9 cellular contexts compared by ENCODE assay signal in genomic region chr20:835220-836045, GRCh38. TPM values are rescaled to one million over a fixed set of nuclear protein-coding genes. Genes with fewer than 3 reads are reported as not detected.
DNase-seq lines count a peak whose midpoint lies in the region; ATAC-seq, FAIRE-seq and TF ChIP-seq lines count a peak whose summit lies in the region.
"Had no signal": no experiment of that assay in that cellular context is flagged by ENCODE, and none has a peak within 500 bp of the region (broad histone marks: within the 10 kb centered on the region; RNA-seq: fewer than 3 reads in every experiment).

No MANE protein-coding gene starts in this region.

- no peak for TF ChIP-seq RAD21 in K562 (CRISPR knock-in tag; conservative IDR thresholded peaks at IDR 0.05 in 1 of 2, IDR thresholded peaks at IDR 0.05 in 1 of 2)

- no peaks in the 10 kb centered on the region for H4K20me1 ChIP-seq in OCI-LY1 (ENCODE audit: insufficient read depth, low read length)
- 0 out of 2 replicates have a peak, but pooled peaks cover 4% of the 10 kb centered on the region for H4K20me1 ChIP-seq in K562 (replicated peaks; ENCODE audit: control insufficient read depth, insufficient read depth, low read length)

- H3K4me3 Mint-ChIP-seq in CD8-positive, alpha-beta T cell = peak overlapping the region; percentile 91
- peak overlapping the region; percentile 78 to 88 (median 84) for H3K4me3 Mint-ChIP-seq in nephron

- POLR2A ChIA-PET in CD8-positive, alpha-beta T cell (lab: Charles Lee) = interaction anchor here (3.7 kb wide), 1 partner anchor 8 kb away, joined by 45 read pairs; no protein-coding TSS in a partner anchor
- POLR2A ChIA-PET in K562 (lab: Yijun Ruan, JAX) = interaction anchor here (0.6 kb wide), 1 partner anchor 369 kb away, joined by 3 read pairs; no protein-coding TSS in a partner anchor

- peak overlapping the region; percentile 79 for H3K27ac Mint-ChIP-seq in CD8-positive, alpha-beta T cell
- H3K27ac Mint-ChIP-seq in nephron = peak overlapping the region; percentile 23 to 69 (median 32)

- no peak overlapping the region for H3K4me3 ChIP-seq in CD8-positive, alpha-beta T cell (ENCODE audit: low read depth, low read length)
- H3K4me3 ChIP-seq in OCI-LY1 (ENCODE audit: low read depth, low read length, poor library complexity, severe bottlenecking) = peak overlapping the region; percentile 9
- peak overlapping the region; percentile 18; the same call in 1 of the 2 replicates for H3K4me3 ChIP-seq in K562

- no peak for DNase-seq in CD8-positive, alpha-beta T cell
- DNase-seq in K562 (ENCODE audit: extremely low read depth in 1 of 4, low spot score in 3 of 4) (peak in 2 of 4 experiments; percentile 27 to 59), H54 (ENCODE audit: insufficient read length, low spot score) (no peak), NCI-H524 treated with DMSO at 0.1 percent for 48 hours (lab: John Stamatoyannopoulos, UW) (no peak)
- no peak for DNase-seq in activated CD4-positive, CD25-positive, alpha-beta regulatory T cell (lab: John Stamatoyannopoulos, UW)
- DNase-seq: NCI-H1048 had no signal

- in situ Hi-C loops in K562 (cut with MboI) = no loop called here

- no peaks in the 10 kb centered on the region for H3K9me3 Mint-ChIP-seq in CD8-positive, alpha-beta T cell
- H3K9me3 Mint-ChIP-seq in nephron = peaks cover 4% of the 10 kb centered on the region

- no peaks in the 10 kb centered on the region for H3K9me1 ChIP-seq in K562 (ENCODE audit: control insufficient read depth, insufficient read depth, low read length)

- H3K9me3 ChIP-seq in CD8-positive, alpha-beta T cell (ENCODE audit: low read length) = no peaks in the 10 kb centered on the region
- H3K9me3 ChIP-seq in OCI-LY1 (ENCODE audit: low read length) (no peaks in the 10 kb centered on the region), K562 (replicated peaks; ENCODE audit: control insufficient read depth, insufficient read depth, low read depth, low read length) (no peaks in the 10 kb centered on the region)

- H3K4me2 ChIP-seq in OCI-LY1 (ENCODE audit: low read length) = no peak overlapping the region
- peak overlapping the region; percentile 80 for H3K4me2 ChIP-seq in K562 (ENCODE audit: insufficient read depth, low read length)

- H3K9ac ChIP-seq in OCI-LY1 (ENCODE audit: low read length) = no peak overlapping the region
- peak overlapping the region; percentile 46 to 71; a peak in 2 of 4 replicates for H3K9ac ChIP-seq in K562 (ENCODE audit: insufficient read depth in 1 of 2, low read depth in 2 of 2, low read length in 2 of 2)

- intact Hi-C loops in CD8-positive, alpha-beta T cell (cut with DNase I, micrococcal nuclease) = loop anchor here (10.0 kb wide), 3 partner anchors 489 to 819 kb away; partner anchors contain the start of genes NSFL1C (in 1 of the 2), SDCBP2 (in 1 of the 2) and SIRPG (in 1 of the 2)
- intact Hi-C loops in K562 (cut with micrococcal nuclease) = no loop called here

- H2AFZ ChIP-seq in OCI-LY1 (ENCODE audit: low read length) (no peak overlapping the region), K562 (ENCODE audit: low read depth, low read length) (no peak overlapping the region)

- no peaks in the 10 kb centered on the region for H3F3A ChIP-seq in OCI-LY1 (ENCODE audit: insufficient read depth, low read length)

- no peak for TF ChIP-seq EP300 in K562 (IDR thresholded peaks at IDR 0.05; ENCODE audit: low read length)

- WGBS in K562 (ENCODE audit: insufficient coverage, low coverage, missing lambda C conversion rate) = 13% methylated on average over 2 of the region's 3 CpGs

- TF ChIP-seq POLR2A in K562 (conservative IDR thresholded peaks at IDR 0.05) (no peak), H54 (IDR thresholded peaks at IDR 0.05; ENCODE audit: low read depth, low read length) (no peak)

- H3K9me2 ChIP-seq in OCI-LY1 (ENCODE audit: low read depth, low read length) = no peaks in the 10 kb centered on the region

- no peaks in the 10 kb centered on the region for H3K79me2 ChIP-seq in OCI-LY1 (ENCODE audit: insufficient read depth, low read length)
- peaks cover 61% of the 10 kb centered on the region for H3K79me2 ChIP-seq in K562 (ENCODE audit: control insufficient read depth, insufficient read depth, low read length)

- no peaks in the 10 kb centered on the region for H3K27me3 Mint-ChIP-seq in CD8-positive, alpha-beta T cell (ENCODE audit: low read depth)
- peaks cover 26% of the 10 kb centered on the region for H3K27me3 Mint-ChIP-seq in nephron (ENCODE audit: low read depth)

- no peaks in the 10 kb centered on the region for H3K27me3 ChIP-seq in CD8-positive, alpha-beta T cell (ENCODE audit: insufficient read depth, low read length)
- H3K27me3 ChIP-seq in OCI-LY1 (ENCODE audit: insufficient read depth, low read length) = no peaks in the 10 kb centered on the region; the same call in 1 of the 2 replicates
- H3K27me3 ChIP-seq in K562 (ENCODE audit: control insufficient read depth in 2 of 2, insufficient read depth in 2 of 2, low read length in 2 of 2) = no peaks in the 10 kb centered on the region

- no peaks in the 10 kb centered on the region for H3K36me3 Mint-ChIP-seq in CD8-positive, alpha-beta T cell
- H3K36me3 Mint-ChIP-seq in nephron (ENCODE audit: low read depth) = no peaks in the 10 kb centered on the region

- CTCF ChIA-PET in CD8-positive, alpha-beta T cell (lab: Charles Lee) = interaction anchor here (0.6 to 5.7 kb wide), 2 partner anchors 18 to 121 kb away, joined by 3 to 40 read pairs; no protein-coding TSS in a partner anchor
- CTCF ChIA-PET in K562 (lab: Yijun Ruan, JAX; ENCODE audit: low intra/inter-chr PET ratio) = interaction anchor here (0.6 kb wide), 1 partner anchor 602 kb away, joined by 3 read pairs; no protein-coding TSS in a partner anchor

- FAIRE-seq in K562 (lab: Jason Lieb, UNC) (peak; percentile 6), H54 (lab: Jason Lieb, UNC) (no peak)

- no peak for TF ChIP-seq CTCF in CD8-positive, alpha-beta T cell (IDR thresholded peaks at IDR 0.05)
- no peak for TF ChIP-seq CTCF in OCI-LY1 (IDR thresholded peaks at IDR 0.05; ENCODE audit: low read length)
- TF ChIP-seq CTCF in K562 (IDR thresholded peaks at IDR 0.05 in 2 of 3, conservative IDR thresholded peaks at IDR 0.05 in 1 of 3; ENCODE audit: insufficient read depth in 2 of 3, low read depth in 1 of 3, low read length in 3 of 3) = no peak
- TF ChIP-seq CTCF in nephron (IDR thresholded peaks at IDR 0.05; ENCODE audit: unreplicated experiment in 3 of 3) = no peak

- H3K4me1 Mint-ChIP-seq in CD8-positive, alpha-beta T cell (ENCODE audit: low read depth) = peaks cover 46% of the 10 kb centered on the region
- peaks cover 40% of the 10 kb centered on the region for H3K4me1 Mint-ChIP-seq in nephron

- H3K4me1 ChIP-seq in CD8-positive, alpha-beta T cell (ENCODE audit: insufficient read depth, low read length) = peaks cover 27% of the 10 kb centered on the region
- peaks cover 22% of the 10 kb centered on the region for H3K4me1 ChIP-seq in OCI-LY1 (ENCODE audit: insufficient read depth, low read length, severe bottlenecking)
- peaks cover 22 to 33% of the 10 kb centered on the region in 2 experiments for H3K4me1 ChIP-seq in K562 (replicated peaks in 1 of 2; ENCODE audit: control insufficient read depth in 2 of 2, insufficient read depth in 2 of 2, low read length in 2 of 2)

- no TSS peak for BruUV-seq in K562 (replicated peaks; lab: Mats Ljungman, UMichigan)

- ATAC-seq in CD8-positive, alpha-beta T cell = no peak
- ATAC-seq in K562 (no peak; the same call in 2 of the 3 replicates), HG03095 (IDR thresholded peaks at IDR 0.05; ENCODE audit: unreplicated experiment) (no peak)

- no peak overlapping the region for H3K27ac ChIP-seq in CD8-positive, alpha-beta T cell (ENCODE audit: low read depth, low read length)
- H3K27ac ChIP-seq in OCI-LY1 (ENCODE audit: low read depth, low read length, poor library complexity, severe bottlenecking) (no peak overlapping the region), K562 (ENCODE audit: extremely low read depth, low read depth, low read length) (peak overlapping the region; percentile 58)

- H3K36me3 ChIP-seq in CD8-positive, alpha-beta T cell (ENCODE audit: insufficient read depth, low read length) = no peaks in the 10 kb centered on the region
- no peaks in the 10 kb centered on the region for H3K36me3 ChIP-seq in OCI-LY1 (ENCODE audit: insufficient read depth, low read length)
- H3K36me3 ChIP-seq in K562 (ENCODE audit: control insufficient read depth, insufficient read depth, low read length) = peaks cover under 1% of the 10 kb centered on the region; the same call in 1 of the 3 replicates

TF ChIP-seq in K562, 482 proteins besides CTCF, POLR2A, EP300 and RAD21 (continues in another document):
- TF ChIP-seq ZNF23 (CRISPR knock-in tag; IDR thresholded peaks at IDR 0.05) (no peak), CTBP1 (IDR thresholded peaks at IDR 0.05; ENCODE audit: borderline replicate concordance) (no peak), KDM5B (IDR thresholded peaks at IDR 0.05; ENCODE audit: insufficient replicate concordance, low read depth, low read length) (no peak), ATF1 (CRISPR knock-in tag; IDR thresholded peaks at IDR 0.05) (no peak), ATF1 (tag; IDR thresholded peaks at IDR 0.05) (no peak), CCAR2 (IDR thresholded peaks at IDR 0.05; ENCODE audit: low read depth, low read length) (no peak), MYC (IDR thresholded peaks at IDR 0.05; ENCODE audit: low read depth, low read length) (no peak), MYC (CRISPR knock-in tag; IDR thresholded peaks at IDR 0.05; ENCODE audit: borderline replicate concordance, low read depth) (no peak), ARID2 (IDR thresholded peaks at IDR 0.05) (no peak), SRSF7 (optimal IDR thresholded peaks at IDR 0.05; ENCODE audit: low read depth, low read length) (no peak), NFE2 (IDR thresholded peaks at IDR 0.05; ENCODE audit: low read depth) (no peak)

RNA-seq across cellular contexts. Expression of gene FAM110A, which starts 1.9 kb away (rescaled TPM):
- total RNA-seq in CD8-positive, alpha-beta T cell = 1 to 10 TPM; 6.7 to 7.7 TPM
- 5.9 and 9.9 TPM in 2 replicates for total RNA-seq in K562 (2011; cell fraction: chromatin; rRNA removed; ENCODE audit: low replicate concordance)
- 7.8 and 8.4 TPM in 2 replicates for total RNA-seq in K562 (2011; cell fraction: nucleolus; rRNA removed)
- 4.7 and 6.6 TPM in 2 replicates for total RNA-seq in K562 (2011; cell fraction: nucleoplasm; rRNA removed)
- total RNA-seq in K562 (2014; rRNA removed) = 7.3 and 8.5 TPM in 2 replicates
- 2.0 and 2.2 TPM in 2 replicates for total RNA-seq in K562 (2014; rRNA removed; fragmentation: Illumina TruSeq; extraction: Trizol)
- 3.3 and 4.1 TPM in 2 replicates for total RNA-seq in K562 (2015; rRNA removed; fragmentation: Illumina TruSeq; extraction: Trizol)
- total RNA-seq in K562 (2021) = 15.5 and 15.7 TPM in 2 replicates
- 3.6 and 10.0 TPM in 2 replicates for polyA plus RNA-seq in K562 (2011; rRNA removed)
- polyA plus RNA-seq in K562 (2011; cell fraction: cytosol; rRNA removed) = 9.4 and 16.0 TPM in 2 replicates
- polyA plus RNA-seq in K562 (2011; cell fraction: nucleus; rRNA removed) = 9.5 and 9.7 TPM in 2 replicates
- polyA plus RNA-seq in K562 (2012) = 7.9 and 9.5 TPM in 2 replicates
- polyA plus RNA-seq in K562 (2014; fragmentation: Illumina TruSeq; extraction: Trizol) = 6.0 and 8.2 TPM in 2 replicates
- under 1 TPM; 0.73 to 0.93 TPM for polyA plus RNA-seq in K562 (2014; fragmentation: Nextera tagmentation; extraction: Ambion mirVana)
- 9.4 and 11.4 TPM in 2 replicates for polyA plus RNA-seq in K562 (2014; rRNA removed)
- 2.6 and 4.1 TPM in 2 replicates for polyA minus RNA-seq in K562 (2011; rRNA and poly(A)+ RNA removed)
- 3.7 and 8.8 TPM in 2 replicates for polyA minus RNA-seq in K562 (2011; cell fraction: cytosol; rRNA and poly(A)+ RNA removed)
- 2.4 and 4.6 TPM in 2 replicates for polyA minus RNA-seq in K562 (2011; cell fraction: nucleus; rRNA and poly(A)+ RNA removed)
